19 cellular contexts compared by ENCODE assay signal in genomic region chr14:71309756-71310155, GRCh38. TPM values are rescaled to one million over a fixed set of nuclear protein-coding genes. Genes with fewer than 3 reads are reported as not detected.
A peak's percentile ranks its signal among the peaks of the same experiment; 100 is the strongest.
DNase-seq lines count a peak whose midpoint lies in the region; ATAC-seq and TF ChIP-seq lines count a peak whose summit lies in the region.
"Had no signal": no experiment of that assay in that cellular context is flagged by ENCODE, and none has a peak within 500 bp of the region (broad histone marks: within the 10 kb centered on the region; RNA-seq: fewer than 3 reads in every experiment).

No MANE protein-coding gene starts in this region.

- TF ChIP-seq CTCF in OCI-LY7 (conservative IDR thresholded peaks at IDR 0.05; ENCODE audit: low read length): peak; percentile 47
- peak; percentile 6 for TF ChIP-seq CTCF in retinal pigment epithelial cell (conservative IDR thresholded peaks at IDR 0.05; ENCODE audit: low read depth, low read length)

- H3K4me1 ChIP-seq in OCI-LY7 (ENCODE audit: insufficient read depth, low read length, poor library complexity, severe bottlenecking): no peaks in the 10 kb centered on the region
- H3K4me1 ChIP-seq: esophagus squamous epithelium, upper lobe of left lung had no signal

- H4K20me1 ChIP-seq in OCI-LY7 (ENCODE audit: insufficient read depth, low read length): no peaks in the 10 kb centered on the region

- POLR2A ChIA-PET in OCI-LY7 (lab: Charles Lee): interaction anchor here (0.6 kb wide), 1 partner anchor 11 kb away, joined by 3 read pairs; the partner anchor contains the start of gene SIPA1L1

- H3K9me3 ChIP-seq in OCI-LY7 (ENCODE audit: low read length): no peaks in the 10 kb centered on the region
- H3K9me3 ChIP-seq: upper lobe of left lung had no signal

- no peak overlapping the region for H2AFZ ChIP-seq in OCI-LY7 (ENCODE audit: low read length)

- H3K9me2 ChIP-seq in OCI-LY7 (ENCODE audit: insufficient read depth, low read length): no peaks in the 10 kb centered on the region

- no peak overlapping the region for H3K4me2 ChIP-seq in OCI-LY7 (ENCODE audit: low read length)

- ATAC-seq in esophagus mucosa (peak; percentile 25), GM21515 (IDR thresholded peaks at IDR 0.05; ENCODE audit: unreplicated experiment) (no peak), HG02759 (IDR thresholded peaks at IDR 0.05; ENCODE audit: unreplicated experiment) (no peak)
- ATAC-seq: sciatic nerve had no signal

- CTCF ChIA-PET in OCI-LY7 (lab: Charles Lee; ENCODE audit: unreplicated experiment): no interaction called here

- no peaks in the 10 kb centered on the region for H3K36me3 ChIP-seq in OCI-LY7 (ENCODE audit: insufficient read depth, low read length)
- H3K36me3 ChIP-seq: esophagus squamous epithelium, upper lobe of left lung had no signal

- intact Hi-C loops in OCI-LY7 (cut with micrococcal nuclease; ENCODE audit: unreplicated experiment): no loop called here

- DNase-seq in NCI-H1694 treated with DMSO at 0.1 percent for 48 hours (lab: John Stamatoyannopoulos, UW) (peak; percentile 5), NCI-H1694 (lab: John Stamatoyannopoulos, UW) (no peak), OCI-LY7 (ENCODE audit: low spot score) (no peak), retinal pigment epithelial cell (ENCODE audit: low read depth) (no peak)
- DNase-seq in activated naive CD4-positive, alpha-beta T cell (lab: John Stamatoyannopoulos, UW): no peak
- DNase-seq: activated CD4-positive, alpha-beta T cell treated with anti-CD3 and anti-CD28 coated beads for 4 hours; activated T-cell treated with anti-CD3 and anti-CD28 coated beads, Interleukin-2, amount 50 U/mL, for 24 hours; cortex of kidney; esophagus squamous epithelium; GOT3; hypothalamus; NCI-H187 treated with DMSO at 0.1 percent for 48 hours; RPMI8226; stimulated activated CD4-positive, alpha-beta T cell treated with anti-CD3 and anti-CD28 coated beads, Interleukin-4, amount 100 ng/mL, for 24 hours; upper lobe of left lung had no signal

- no peaks in the 10 kb centered on the region for H3K79me2 ChIP-seq in OCI-LY7 (ENCODE audit: insufficient read depth, low read depth, low read length)

- BruUV-seq in OCI-LY7 (replicated peaks; lab: Mats Ljungman, UMichigan): no TSS peak

- no peak overlapping the region for H3K4me3 ChIP-seq in OCI-LY7 (ENCODE audit: low read depth, low read length, poor library complexity, severe bottlenecking)
- H3K4me3 ChIP-seq in retinal pigment epithelial cell (ENCODE audit: low read length): no peak overlapping the region
- H3K4me3 ChIP-seq: esophagus squamous epithelium, upper lobe of left lung had no signal

- H3K27ac ChIP-seq in OCI-LY7 (ENCODE audit: low read depth, low read length, poor library complexity, severe bottlenecking): no peak overlapping the region
- H3K27ac ChIP-seq: esophagus squamous epithelium, upper lobe of left lung had no signal

RNA-seq across cellular contexts. Expression of gene SIPA1L1, which starts 10.5 kb away (rescaled TPM):
- 15.6 and 21.8 TPM in 2 replicates for total RNA-seq in OCI-LY7 (2014; rRNA removed; shearing (Covaris generic))
- 63.7 and 64.6 TPM in 2 replicates for total RNA-seq in OCI-LY7 (2022)
- total RNA-seq in esophagus mucosa: 36.1 TPM
